24 cellular contexts compared by ENCODE assay signal in the genomic region with DNA sequence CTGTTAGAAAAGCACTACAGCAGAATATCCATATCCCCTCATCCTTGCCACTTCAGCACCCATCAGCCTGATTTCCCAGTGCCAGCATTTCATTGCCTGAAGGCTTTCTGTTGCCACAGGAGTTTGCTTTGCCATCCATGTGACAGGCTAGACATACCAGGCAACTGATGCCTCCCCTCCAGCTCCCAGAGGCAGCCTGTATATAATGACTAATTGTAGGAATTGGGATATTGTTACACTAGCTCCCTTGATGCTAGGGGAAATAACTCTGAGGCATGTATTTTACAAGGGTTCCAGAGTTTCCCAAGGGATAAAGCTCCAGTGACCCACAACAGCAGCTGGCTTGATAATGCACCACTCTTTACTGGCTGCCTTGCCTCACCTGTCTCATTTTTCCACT.
A peak's percentile ranks its signal among the peaks of the same experiment; 100 is the strongest.
DNase-seq lines count a peak whose midpoint lies in the region; TF ChIP-seq lines count a peak whose summit lies in the region.
"Had no signal": no experiment of that assay in that cellular context is flagged by ENCODE, and none has a peak within 500 bp of the region (broad histone marks: within the 10 kb centered on the region; RNA-seq: fewer than 3 reads in every experiment).

No MANE protein-coding gene starts in this region.

- H3K36me3 ChIP-seq in BE2C: no peaks in the 10 kb centered on the region
- H3K36me3 ChIP-seq in esophagus muscularis mucosa: no peaks in the 10 kb centered on the region
- H3K36me3 ChIP-seq: BLaER1 treated with 17β-estradiol and CSF1 and Interleukin-3, amounts not matched to agents 10 nM and 100 nM had no signal

- intact Hi-C loops in esophagus muscularis mucosa (cut with DNase I): no loop called here

- H3K27ac Mint-ChIP-seq in activated T-cell treated with anti-CD3 and anti-CD28 coated beads, Interleukin-2, amount 50 U/mL, for 24 hours: no peak overlapping the region
- H3K27ac Mint-ChIP-seq: CD4-positive, alpha-beta T cell; GM23338; H9 had no signal

- no peak overlapping the region for H3K4me3 Mint-ChIP-seq in activated T-cell treated with anti-CD3 and anti-CD28 coated beads, Interleukin-2, amount 50 U/mL, for 24 hours
- H3K4me3 Mint-ChIP-seq: CD4-positive, alpha-beta T cell; GM23338; H9 had no signal

- no peaks in the 10 kb centered on the region for H3K36me3 Mint-ChIP-seq in activated T-cell treated with anti-CD3 and anti-CD28 coated beads, Interleukin-2, amount 50 U/mL, for 24 hours (ENCODE audit: low read depth)

- TF ChIP-seq EP300 in esophagus muscularis mucosa (IDR thresholded peaks at IDR 0.05): no peak

- H3K27ac ChIP-seq in esophagus muscularis mucosa (replicated peaks in 1 of 4): no peak overlapping the region
- H3K27ac ChIP-seq: BLaER1 treated with 17β-estradiol and CSF1 and Interleukin-3, amounts not matched to agents 10 nM and 100 nM; PC-9 had no signal

- no peak for TF ChIP-seq POLR2A in esophagus muscularis mucosa (IDR thresholded peaks at IDR 0.05; ENCODE audit: low read depth)

- no peaks in the 10 kb centered on the region for H3K27me3 ChIP-seq in BE2C
- H3K27me3 ChIP-seq in esophagus muscularis mucosa: no peaks in the 10 kb centered on the region

- H3K4me1 ChIP-seq in BE2C (no peaks in the 10 kb centered on the region), esophagus muscularis mucosa (no peaks in the 10 kb centered on the region)
- H3K4me1 ChIP-seq: BLaER1 treated with 17β-estradiol and CSF1 and Interleukin-3, amounts not matched to agents 10 nM and 100 nM had no signal

- H3K4me1 Mint-ChIP-seq in activated T-cell treated with anti-CD3 and anti-CD28 coated beads, Interleukin-2, amount 50 U/mL, for 24 hours (ENCODE audit: low read depth): no peaks in the 10 kb centered on the region
- H3K4me1 Mint-ChIP-seq: GM23338, H9 had no signal

- peaks cover 13% of the 10 kb centered on the region for H3K27me3 Mint-ChIP-seq in activated T-cell treated with anti-CD3 and anti-CD28 coated beads, Interleukin-2, amount 50 U/mL, for 24 hours
- H3K27me3 Mint-ChIP-seq: CD4-positive, alpha-beta T cell had no signal

- peak; percentile 17 for DNase-seq in BE2C
- peak; percentile 30 for DNase-seq in Daoy (ENCODE audit: low read depth)
- peak; percentile 77 for DNase-seq in SK-MEL-5 (ENCODE audit: low read depth, low spot score)
- DNase-seq in kidney tubule cell (ENCODE audit: low spot score): peak; percentile 12
- DNase-seq in GM13977 (ENCODE audit: low spot score): no peak
- no peak for DNase-seq in esophagus muscularis mucosa (ENCODE audit: extremely low spot score)
- DNase-seq in activated T-cell treated with anti-CD3 and anti-CD28 coated beads, Interleukin-2, amount 50 U/mL, for 24 hours: no peak
- DNase-seq in activated CD8-positive, alpha-beta memory T cell treated with anti-CD3 and anti-CD28 coated beads, Interleukin-2, amount 50 U/mL, for 48 hours: no peak
- DNase-seq: CD4-positive, alpha-beta T cell; COR-L47; EL; GDM1; H9; KBM-7; NCI-H1048; NCI-H1694 treated with DMSO at 0.1 percent for 48 hours; NCI-H2171 treated with DMSO at 0.1 percent for 48 hours; NCI-H446; NCI-H526; Right ventricle myocardium superior had no signal

- H3K9me3 Mint-ChIP-seq in activated T-cell treated with anti-CD3 and anti-CD28 coated beads, Interleukin-2, amount 50 U/mL, for 24 hours: no peaks in the 10 kb centered on the region
- H3K9me3 Mint-ChIP-seq: CD4-positive, alpha-beta T cell; GM23338 had no signal

- in situ Hi-C loops in SK-MEL-5 (cut with HindIII; ENCODE audit: low pct_unique_long_range_greater_than_20kb, low sequenced_read_pairs) (no loop called here), GM13977 (cut with MboI; ENCODE audit: low pct_unique_long_range_greater_than_20kb, low sequenced_read_pairs, unreplicated experiment) (no loop called here)

- no peak for TF ChIP-seq CTCF in BE2C (IDR thresholded peaks at IDR 0.05; ENCODE audit: low read depth, low read length)
- TF ChIP-seq CTCF in GM13977 (IDR thresholded peaks at IDR 0.05; ENCODE audit: extremely low read depth, insufficient read depth, missing control alignments): no peak
- no peak for TF ChIP-seq CTCF in esophagus muscularis mucosa (IDR thresholded peaks at IDR 0.05)

- H3K4me3 ChIP-seq in BE2C (ENCODE audit: low read depth, low read length) (no peak overlapping the region), esophagus muscularis mucosa (no peak overlapping the region)
- H3K4me3 ChIP-seq: BLaER1 treated with 17β-estradiol and CSF1 and Interleukin-3, amounts not matched to agents 10 nM and 100 nM; GM12878; GM23338; PC-9 had no signal

- H3K9me3 ChIP-seq in BE2C (no peaks in the 10 kb centered on the region), esophagus muscularis mucosa (no peaks in the 10 kb centered on the region)
- H3K9me3 ChIP-seq: BLaER1 treated with 17β-estradiol and CSF1 and Interleukin-3, amounts not matched to agents 10 nM and 100 nM had no signal

Comparison
In these comparisons a context has a peak if more than half of its experiments do, and no peak if none do; other contexts are left out.
1. DNase-seq: peak in BE2C (single experiment), Daoy (single experiment), SK-MEL-5 (single experiment) and kidney tubule cell (single experiment); none in GM13977 (single experiment), esophagus muscularis mucosa (single experiment), activated T-cell treated with anti-CD3 and anti-CD28 coated beads, Interleukin-2, amount 50 U/mL, for 24 hours (single experiment) and activated CD8-positive, alpha-beta memory T cell treated with anti-CD3 and anti-CD28 coated beads, Interleukin-2, amount 50 U/mL, for 48 hours (single experiment).